In the genomic region with DNA sequence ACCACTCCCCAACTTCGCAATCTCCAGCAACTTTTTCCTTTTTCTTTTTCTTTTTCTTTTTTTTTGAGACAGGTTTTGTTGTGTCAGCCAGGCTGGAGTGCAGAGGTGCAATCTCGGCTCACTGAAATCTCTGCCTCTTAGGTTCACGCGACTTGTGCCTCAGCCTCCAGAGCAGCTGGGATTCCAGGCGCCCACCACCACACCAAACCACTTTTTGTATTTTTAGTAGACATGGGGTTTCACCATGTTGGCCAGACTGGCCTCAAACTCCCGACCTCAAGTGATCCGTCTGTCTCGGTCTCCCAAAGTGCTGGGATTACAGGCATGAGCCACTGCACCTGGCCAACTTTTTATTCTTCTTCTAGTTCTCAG, we compare ENCODE assay signal across 1 cellular context.
TF ChIP-seq lines count a peak whose summit lies in the region.

No MANE protein-coding gene starts in this region.

TF ChIP-seq in IMR-90, 13 proteins besides CTCF, POLR2A, EP300 and RAD21:
- TF ChIP-seq CHD1 (IDR thresholded peaks at IDR 0.05; ENCODE audit: low read depth, low read length), result no peak
- no peak for TF ChIP-seq MAFK (IDR thresholded peaks at IDR 0.05; ENCODE audit: low read depth, low read length)
- TF ChIP-seq, protein P1, sequence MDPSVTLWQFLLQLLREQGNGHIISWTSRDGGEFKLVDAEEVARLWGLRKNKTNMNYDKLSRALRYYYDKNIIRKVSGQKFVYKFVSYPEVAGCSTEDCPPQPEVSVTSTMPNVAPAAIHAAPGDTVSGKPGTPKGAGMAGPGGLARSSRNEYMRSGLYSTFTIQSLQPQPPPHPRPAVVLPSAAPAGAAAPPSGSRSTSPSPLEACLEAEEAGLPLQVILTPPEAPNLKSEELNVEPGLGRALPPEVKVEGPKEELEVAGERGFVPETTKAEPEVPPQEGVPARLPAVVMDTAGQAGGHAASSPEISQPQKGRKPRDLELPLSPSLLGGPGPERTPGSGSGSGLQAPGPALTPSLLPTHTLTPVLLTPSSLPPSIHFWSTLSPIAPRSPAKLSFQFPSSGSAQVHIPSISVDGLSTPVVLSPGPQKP (IDR thresholded peaks at IDR 0.05; ENCODE audit: borderline replicate concordance, low read depth, low read length), result no peak
- TF ChIP-seq MAZ (IDR thresholded peaks at IDR 0.05; ENCODE audit: borderline replicate concordance, low read depth, low read length), result no peak
- TF ChIP-seq RFX5 (IDR thresholded peaks at IDR 0.05; ENCODE audit: low read depth, low read length), result no peak
- TF ChIP-seq FOS (IDR thresholded peaks at IDR 0.05; ENCODE audit: low read depth, low read length), result no peak
- TF ChIP-seq NFE2L2 (IDR thresholded peaks at IDR 0.05; ENCODE audit: low read depth, low read length), result no peak
- TF ChIP-seq SMC3 (IDR thresholded peaks at IDR 0.05; ENCODE audit: low read depth, low read length), result no peak
- no peak for TF ChIP-seq RCOR1 (IDR thresholded peaks at IDR 0.05; ENCODE audit: insufficient replicate concordance, low read length)
- no peak for TF ChIP-seq MXI1 (IDR thresholded peaks at IDR 0.05; ENCODE audit: borderline replicate concordance, low read depth, low read length)
- no peak for TF ChIP-seq BHLHE40 (IDR thresholded peaks at IDR 0.05; ENCODE audit: low read depth, low read length)
- no peak for TF ChIP-seq USF2 (IDR thresholded peaks at IDR 0.05; ENCODE audit: low read depth, low read length)
- no peak for TF ChIP-seq CEBPB (IDR thresholded peaks at IDR 0.05; ENCODE audit: low read depth, low read length)
